16 cellular contexts compared by ENCODE assay signal in genomic region chr5:153780876-153781275, GRCh38.
A peak's percentile ranks its signal among the peaks of the same experiment; 100 is the strongest.
DNase-seq lines count a peak whose midpoint lies in the region; ATAC-seq and TF ChIP-seq lines count a peak whose summit lies in the region.
"Had no signal": no experiment of that assay in that cellular context is flagged by ENCODE, and none has a peak within 500 bp of the region (broad histone marks: within the 10 kb centered on the region; RNA-seq: fewer than 3 reads in every experiment).

No MANE protein-coding gene starts in this region.

- TF ChIP-seq EP300 in neural cell (conservative IDR thresholded peaks at IDR 0.05; ENCODE audit: poor library complexity, severe bottlenecking), result no peak

- H2AK5ac ChIP-seq in H9 (ENCODE audit: insufficient read length, low read length), result no peak overlapping the region

- H3K27ac Mint-ChIP-seq in H9 (peak overlapping the region in 2 of 3 experiments; percentile 69 to 80; a peak in 5 of 7 replicates), WTC11 (peak overlapping the region; percentile 57)
- H3K27ac Mint-ChIP-seq: CD4-positive, CD25-positive, alpha-beta regulatory T cell; HFFc6 had no signal

- peaks cover 14% of the 10 kb centered on the region for H3F3A ChIP-seq in neural cell (ENCODE audit: insufficient read depth, low read length, poor library complexity, severe bottlenecking)

- H3K9me3 ChIP-seq in H9 (ENCODE audit: control insufficient read depth, low read depth, low read length) (no peaks in the 10 kb centered on the region), neural cell (ENCODE audit: low read length) (no peaks in the 10 kb centered on the region)
- H3K9me3 ChIP-seq: BLaER1 treated with 17β-estradiol and CSF1 and Interleukin-3, amounts not matched to agents 10 nM and 100 nM; HAP-1 had no signal

- H2BK20ac ChIP-seq in H9 (ENCODE audit: low read depth, low read length, poor library complexity, severe bottlenecking), result no peak overlapping the region

- H3K79me2 ChIP-seq in H9 (ENCODE audit: insufficient read depth, low read length) (no peaks in the 10 kb centered on the region), neural cell (replicated peaks; ENCODE audit: insufficient read depth, low read length) (no peaks in the 10 kb centered on the region)

- no peak overlapping the region for H3K9ac ChIP-seq in H9 (ENCODE audit: extremely low read depth, insufficient read length, low read length)
- no peak overlapping the region for H3K9ac ChIP-seq in neural cell (ENCODE audit: low read length)
- H3K9ac ChIP-seq: BLaER1 treated with 17β-estradiol and CSF1 and Interleukin-3, amounts not matched to agents 10 nM and 100 nM; GM23248 had no signal

- no peak overlapping the region for H3T11ph ChIP-seq in H9 (ENCODE audit: low read length)

- H3K27me3 Mint-ChIP-seq in H9 (ENCODE audit: low read depth) (no peaks in the 10 kb centered on the region), WTC11 (ENCODE audit: low read depth) (no peaks in the 10 kb centered on the region)
- H3K27me3 Mint-ChIP-seq: CD4-positive, CD25-positive, alpha-beta regulatory T cell had no signal

- H2BK15ac ChIP-seq in H9 (ENCODE audit: low read depth, low read length), result no peak overlapping the region

- H3K23ac ChIP-seq in H9 (ENCODE audit: insufficient read length, low read depth, low read length), result no peak overlapping the region

- no peak overlapping the region for H4K8ac ChIP-seq in H9 (replicated peaks; ENCODE audit: insufficient read length, low read depth, low read length)

- no peak for DNase-seq in H9
- no peak for DNase-seq in WTC11 (ENCODE audit: low spot score)
- peak; percentile 21 for DNase-seq in fibroblast of mammary gland (ENCODE audit: low read depth)
- DNase-seq in HCEC 1CT, result no peak
- DNase-seq: ACHN; CD4-positive, CD25-positive, alpha-beta regulatory T cell; DMS53; GF-D8; HFFc6 had no signal

- H4K91ac ChIP-seq in H9 (ENCODE audit: insufficient read length, low read depth, low read length), result no peak overlapping the region

- H3K27ac ChIP-seq in H9 (ENCODE audit: insufficient read length, low read depth, low read length) (peak overlapping the region; percentile 59), neural cell (ENCODE audit: low read length) (peak overlapping the region; percentile 93)
- H3K27ac ChIP-seq: BLaER1 treated with 17β-estradiol and CSF1 and Interleukin-3, amounts not matched to agents 10 nM and 100 nM; GM23248 had no signal

- H3K14ac ChIP-seq in H9 (ENCODE audit: insufficient read depth, low read length), result no peak overlapping the region

- H3K9me3 Mint-ChIP-seq in H9, result no peaks in the 10 kb centered on the region
- H3K9me3 Mint-ChIP-seq in WTC11, result no peaks in the 10 kb centered on the region
- H3K9me3 Mint-ChIP-seq: HFFc6 had no signal

- no peak overlapping the region for H3K18ac ChIP-seq in H9 (ENCODE audit: insufficient read length, low read depth, low read length)

- H3K4ac ChIP-seq in H9 (ENCODE audit: low read depth, low read length), result no peak overlapping the region

- H3K4me1 ChIP-seq in H9 (ENCODE audit: insufficient read depth, low read length), result peaks cover 16% of the 10 kb centered on the region; the same call in 1 of the 2 replicates
- H3K4me1 ChIP-seq: BLaER1 treated with 17β-estradiol and CSF1 and Interleukin-3, amounts not matched to agents 10 nM and 100 nM; HAP-1 had no signal

- H3K56ac ChIP-seq in H9 (ENCODE audit: insufficient read length, low read depth, low read length), result no peak overlapping the region

- H3K4me1 Mint-ChIP-seq in H9 (peaks cover 30 to 46% of the 10 kb centered on the region in 2 experiments), WTC11 (peaks cover 43% of the 10 kb centered on the region)
- H3K4me1 Mint-ChIP-seq: CD4-positive, CD25-positive, alpha-beta regulatory T cell had no signal

- H3K79me1 ChIP-seq in H9 (ENCODE audit: insufficient read depth, low read depth, low read length, poor library complexity, severe bottlenecking), result no peaks in the 10 kb centered on the region

- no peaks in the 10 kb centered on the region for H3K36me3 ChIP-seq in neural cell (ENCODE audit: insufficient read depth, low read length)
- H3K36me3 ChIP-seq: BLaER1 treated with 17β-estradiol and CSF1 and Interleukin-3, amounts not matched to agents 10 nM and 100 nM; HAP-1 had no signal

- POLR2A ChIA-PET in WTC11 (lab: Charles Lee), result no interaction called here

- H2BK120ac ChIP-seq in H9 (ENCODE audit: low read depth, low read length, poor library complexity, severe bottlenecking), result no peak overlapping the region

- H3K9me2 ChIP-seq in neural cell (ENCODE audit: insufficient read depth, low read length), result no peaks in the 10 kb centered on the region

- H3K4me2 ChIP-seq in H9 (ENCODE audit: insufficient read depth, insufficient read length, low read length) (no peak overlapping the region), neural cell (ENCODE audit: low read length) (no peak overlapping the region)
- H3K4me2 ChIP-seq: BLaER1 treated with 17β-estradiol and CSF1 and Interleukin-3, amounts not matched to agents 10 nM and 100 nM had no signal

- H3K23me2 ChIP-seq in H9 (ENCODE audit: insufficient read length, low read depth, low read length, poor library complexity, severe bottlenecking), result no peaks in the 10 kb centered on the region

- H4K20me1 ChIP-seq in H9 (ENCODE audit: control insufficient read depth, insufficient read depth, insufficient read length) (no peaks in the 10 kb centered on the region), neural cell (ENCODE audit: insufficient read depth) (no peaks in the 10 kb centered on the region)
- H4K20me1 ChIP-seq: BLaER1 treated with 17β-estradiol and CSF1 and Interleukin-3, amounts not matched to agents 10 nM and 100 nM had no signal

- TF ChIP-seq CTCF in H9 (conservative IDR thresholded peaks at IDR 0.05) (no peak), WTC11 (IDR thresholded peaks at IDR 0.05) (no peak), fibroblast of mammary gland (conservative IDR thresholded peaks at IDR 0.05; ENCODE audit: control insufficient read depth, insufficient read depth, low read depth, low read length) (no peak), neural cell (IDR thresholded peaks at IDR 0.05; ENCODE audit: poor library complexity, severe bottlenecking) (no peak)

- TF ChIP-seq RAD21 in neural cell (conservative IDR thresholded peaks at IDR 0.05), result no peak

- H2AFZ ChIP-seq in H9 (ENCODE audit: low read length) (no peak overlapping the region), neural cell (ENCODE audit: low read depth, low read length) (no peak overlapping the region)
- H2AFZ ChIP-seq: GM23248 had no signal

- no peak overlapping the region for H2BK12ac ChIP-seq in H9 (ENCODE audit: insufficient read length, low read depth, low read length)

- H2BK5ac ChIP-seq in H9 (ENCODE audit: insufficient read length, low read length), result no peak overlapping the region

- H3K36me3 Mint-ChIP-seq in H9 (ENCODE audit: insufficient read depth in 1 of 3, low read depth in 3 of 3) (no peaks in the 10 kb centered on the region), WTC11 (no peaks in the 10 kb centered on the region)
- H3K36me3 Mint-ChIP-seq: CD4-positive, CD25-positive, alpha-beta regulatory T cell had no signal

- no peak overlapping the region for H4K5ac ChIP-seq in H9 (ENCODE audit: insufficient read length, low read depth, low read length)

- H3K4me3 Mint-ChIP-seq in H9, result no peak overlapping the region
- H3K4me3 Mint-ChIP-seq in WTC11, result no peak overlapping the region
- H3K4me3 Mint-ChIP-seq: CD4-positive, CD25-positive, alpha-beta regulatory T cell; HFFc6 had no signal

- ATAC-seq in WTC11, result peak; percentile 31
- ATAC-seq in GM19455 (IDR thresholded peaks at IDR 0.05; ENCODE audit: unreplicated experiment), result no peak
- ATAC-seq in GM21367 (IDR thresholded peaks at IDR 0.05; ENCODE audit: unreplicated experiment), result no peak
- ATAC-seq: K562 had no signal

- no peaks in the 10 kb centered on the region for H3K27me3 ChIP-seq in H9 (ENCODE audit: insufficient read depth, low read length)
- no peaks in the 10 kb centered on the region for H3K27me3 ChIP-seq in neural cell (ENCODE audit: insufficient read depth, low read depth, low read length)
- H3K27me3 ChIP-seq: BLaER1 treated with 17β-estradiol and CSF1 and Interleukin-3, amounts not matched to agents 10 nM and 100 nM had no signal

- CTCF ChIA-PET in WTC11 (lab: Charles Lee), result interaction anchor here (1.3 kb wide), 1 partner anchor 184 kb away, joined by 5 read pairs; no protein-coding TSS in a partner anchor

- H3K4me3 ChIP-seq in fibroblast of mammary gland (ENCODE audit: control insufficient read depth, low read depth, low read length) (no peak overlapping the region), neural cell (ENCODE audit: low read length) (no peak overlapping the region)
- H3K4me3 ChIP-seq: BLaER1 treated with 17β-estradiol and CSF1 and Interleukin-3, amounts not matched to agents 10 nM and 100 nM; GM23248; HAP-1; K562 had no signal

- WGBS in H9 (ENCODE audit: extremely low coverage, insufficient read length, low lambda C conversion rate), result no CpG with 5 or more reads among the region's 1 CpG

TF ChIP-seq in WTC11, 78 proteins besides CTCF, POLR2A, EP300 and RAD21 (continues in another document):
- TF ChIP-seq ATF1 (CRISPR knock-in tag; IDR thresholded peaks at IDR 0.05), result no peak
- TF ChIP-seq USF1 (CRISPR knock-in tag; IDR thresholded peaks at IDR 0.05), result no peak
- no peak for TF ChIP-seq HMGA2 (CRISPR knock-in tag; IDR thresholded peaks at IDR 0.05)
- TF ChIP-seq ZNF416 (CRISPR knock-in tag; IDR thresholded peaks at IDR 0.05), result no peak

TF ChIP-seq in neural cell, 6 proteins besides CTCF, POLR2A, EP300 and RAD21 (continues in another document):
- no peak for TF ChIP-seq EZH2 (IDR thresholded peaks at IDR 0.05; ENCODE audit: borderline replicate concordance, insufficient read depth, low read length, poor library complexity, severe bottlenecking)
- no peak for TF ChIP-seq SMC3 (conservative IDR thresholded peaks at IDR 0.05; ENCODE audit: poor library complexity)
- TF ChIP-seq POLR2AphosphoS5 (IDR thresholded peaks at IDR 0.05), result no peak
- no peak for TF ChIP-seq TAF1 (IDR thresholded peaks at IDR 0.05; ENCODE audit: low read depth)
- no peak for TF ChIP-seq MXI1 (conservative IDR thresholded peaks at IDR 0.05; ENCODE audit: poor library complexity, severe bottlenecking)
